Comparison of ENCODE assay signal across 1 cellular context in genomic region chr17:40433551-40434384, GRCh38.
TF ChIP-seq lines count a peak whose summit lies in the region.

No MANE protein-coding gene starts in this region.

TF ChIP-seq in HEK293, 187 proteins besides CTCF, POLR2A, EP300 and RAD21 (continued from another document):
- TF ChIP-seq ZNF398 (tag by site-specific recombination; IDR thresholded peaks at IDR 0.05) (no peak), ZNF514 (tag by site-specific recombination; IDR thresholded peaks at IDR 0.05) (no peak), RBAK (tag by site-specific recombination; IDR thresholded peaks at IDR 0.05) (no peak), ZNF350 (tag by site-specific recombination; IDR thresholded peaks at IDR 0.05) (no peak), ZNF707 (tag by site-specific recombination; IDR thresholded peaks at IDR 0.05) (no peak), ZNF530 (tag by site-specific recombination; IDR thresholded peaks at IDR 0.05; ENCODE audit: low read depth) (no peak), OSR2 (tag by site-specific recombination; IDR thresholded peaks at IDR 0.05) (peak; percentile 57; the same call in 1 of the 2 replicates), ZNF280D (tag by site-specific recombination; IDR thresholded peaks at IDR 0.05) (no peak), KLF1 (tag by site-specific recombination; IDR thresholded peaks at IDR 0.05) (no peak), FEZF1 (tag by site-specific recombination; IDR thresholded peaks at IDR 0.05) (no peak), ZNF23 (tag by site-specific recombination; IDR thresholded peaks at IDR 0.05; ENCODE audit: borderline replicate concordance) (no peak), KLF17 (tag by site-specific recombination; IDR thresholded peaks at IDR 0.05) (no peak), ZNF585B (tag by site-specific recombination; IDR thresholded peaks at IDR 0.05) (no peak), ZNF19 (tag by site-specific recombination; IDR thresholded peaks at IDR 0.05; ENCODE audit: low read depth) (no peak), ZNF785 (tag by site-specific recombination; IDR thresholded peaks at IDR 0.05) (no peak), ZNF148 (tag by site-specific recombination; IDR thresholded peaks at IDR 0.05; ENCODE audit: borderline replicate concordance) (no peak), HOXC10 (CRISPR knock-in tag; IDR thresholded peaks at IDR 0.05) (no peak), ZNF37A (tag by site-specific recombination; IDR thresholded peaks at IDR 0.05) (no peak), SETDB1 (IDR thresholded peaks at IDR 0.05; ENCODE audit: insufficient read length, low read length) (no peak), ZNF112 (tag by site-specific recombination; IDR thresholded peaks at IDR 0.05) (no peak), ZNF26 (tag by site-specific recombination; IDR thresholded peaks at IDR 0.05) (no peak), PRDM1 (tag by site-specific recombination; IDR thresholded peaks at IDR 0.05) (no peak), ZNF692 (tag by site-specific recombination; IDR thresholded peaks at IDR 0.05) (peak; percentile 42; the same call in 1 of the 2 replicates), ZIC2 (tag by site-specific recombination; IDR thresholded peaks at IDR 0.05) (peak; percentile 22; the same call in 1 of the 2 replicates), PRDM10 (tag by site-specific recombination; IDR thresholded peaks at IDR 0.05) (0 out of 2 replicates have a peak, but pooled peaks have one; percentile 23), TCF7L2 (IDR thresholded peaks at IDR 0.05; ENCODE audit: borderline replicate concordance, low read depth, low read length) (no peak), ZNF792 (tag by site-specific recombination; IDR thresholded peaks at IDR 0.05) (no peak)
